ENCODE assay signal across 8 cellular contexts in the genomic region with DNA sequence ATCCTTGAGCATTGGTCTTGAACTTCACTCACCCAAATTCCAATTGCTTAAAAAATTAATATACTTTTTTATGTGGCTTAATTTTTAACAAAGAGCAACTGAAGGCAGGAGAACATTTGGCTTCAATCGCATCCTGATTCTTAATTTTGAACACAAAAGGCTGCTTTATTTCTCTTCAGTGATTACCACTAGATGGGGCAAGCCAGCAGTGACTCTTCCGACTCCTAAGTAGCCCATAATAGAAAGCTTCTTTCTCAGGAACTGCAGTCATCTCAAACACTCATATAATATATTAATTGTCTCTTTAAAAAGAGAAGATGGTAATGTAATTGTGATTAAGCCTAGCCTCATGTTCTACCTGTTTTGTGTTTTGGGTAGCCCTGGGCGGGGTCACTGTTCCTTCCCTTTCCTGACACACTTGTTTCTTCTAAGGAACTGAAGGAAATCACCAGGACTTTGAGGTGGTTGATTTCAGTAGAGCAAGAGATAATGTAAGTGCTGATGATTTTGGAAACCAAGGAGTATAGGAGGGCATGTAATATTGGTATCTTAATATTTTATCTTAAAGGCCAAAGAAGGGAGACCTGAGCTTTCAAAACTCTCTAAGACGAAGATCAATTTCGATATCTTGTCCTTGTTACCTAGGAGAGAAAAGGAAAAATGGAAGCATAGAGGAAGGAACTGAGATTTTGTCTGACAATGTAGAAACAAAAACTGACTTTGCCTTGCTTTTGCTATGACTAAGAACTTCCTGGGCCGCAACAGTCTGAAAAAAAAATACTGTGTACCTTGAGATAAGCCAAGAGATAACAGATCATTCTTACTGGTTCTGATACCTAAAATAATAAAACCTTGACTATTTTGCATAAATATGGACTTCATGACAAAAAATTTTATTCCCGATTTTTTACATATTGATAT.
A peak's percentile ranks its signal among the peaks of the same experiment; 100 is the strongest.
DNase-seq lines count a peak whose midpoint lies in the region; ATAC-seq, FAIRE-seq and TF ChIP-seq lines count a peak whose summit lies in the region.

No MANE protein-coding gene starts in this region.

- no peak for TF ChIP-seq POLR2A in esophagus muscularis mucosa (IDR thresholded peaks at IDR 0.05; ENCODE audit: low read depth)

- H3K36me3 ChIP-seq in CD8-positive, alpha-beta T cell (ENCODE audit: insufficient read depth, low read length): no peaks in the 10 kb centered on the region
- H3K36me3 ChIP-seq in esophagus muscularis mucosa: no peaks in the 10 kb centered on the region
- H3K36me3 ChIP-seq in pancreas: no peaks in the 10 kb centered on the region

- H3K27me3 ChIP-seq in CD8-positive, alpha-beta T cell (ENCODE audit: insufficient read depth, low read length): no peaks in the 10 kb centered on the region
- H3K27me3 ChIP-seq in esophagus muscularis mucosa (no peaks in the 10 kb centered on the region), pancreas (no peaks in the 10 kb centered on the region)

- no peaks in the 10 kb centered on the region for H3K36me3 Mint-ChIP-seq in CD8-positive, alpha-beta T cell

- no peaks in the 10 kb centered on the region for H3K9me3 Mint-ChIP-seq in CD8-positive, alpha-beta T cell

- H3K4me3 ChIP-seq in CD8-positive, alpha-beta T cell (ENCODE audit: low read depth, low read length): no peak overlapping the region
- H3K4me3 ChIP-seq in esophagus muscularis mucosa: no peak overlapping the region
- H3K4me3 ChIP-seq in pancreas: no peak overlapping the region

- H3K27ac ChIP-seq in CD8-positive, alpha-beta T cell (ENCODE audit: low read depth, low read length): no peak overlapping the region
- no peak overlapping the region for H3K27ac ChIP-seq in esophagus muscularis mucosa (replicated peaks in 1 of 4)
- no peak overlapping the region for H3K27ac ChIP-seq in pancreas

- H3K4me3 Mint-ChIP-seq in CD8-positive, alpha-beta T cell: no peak overlapping the region

- H3K4me1 Mint-ChIP-seq in CD8-positive, alpha-beta T cell (ENCODE audit: low read depth): peaks cover 9% of the 10 kb centered on the region

- H3K27me3 Mint-ChIP-seq in CD8-positive, alpha-beta T cell (ENCODE audit: low read depth): peaks cover 2% of the 10 kb centered on the region

- no peak for DNase-seq in CD8-positive, alpha-beta T cell
- DNase-seq in HPDE6-E6E7 (ENCODE audit: extremely low spot score) (peak; percentile 7), SHP77 treated with DMSO at 0.1 percent for 48 hours (lab: John Stamatoyannopoulos, UW) (peak; percentile 17), esophagus muscularis mucosa (ENCODE audit: extremely low spot score) (no peak), pancreas (no peak), middle frontal gyrus (ENCODE audit: extremely low spot score, low spot score) (no peak), ureter (ENCODE audit: low spot score) (no peak)

- no peak overlapping the region for H3K27ac Mint-ChIP-seq in CD8-positive, alpha-beta T cell

- H3K4me1 ChIP-seq in CD8-positive, alpha-beta T cell (ENCODE audit: insufficient read depth, low read length): peaks cover 6% of the 10 kb centered on the region
- H3K4me1 ChIP-seq in esophagus muscularis mucosa (no peaks in the 10 kb centered on the region), pancreas (no peaks in the 10 kb centered on the region)

- CTCF ChIA-PET in CD8-positive, alpha-beta T cell (lab: Charles Lee): interaction anchor here (0.8 to 1.5 kb wide), 3 partner anchors 12 to 165 kb away, joined by 3 to 10 read pairs (median 3); no protein-coding TSS in a partner anchor

- WGBS in esophagus muscularis mucosa: 57% methylated on average over 7 of the region's 7 CpGs
- 55 to 56% methylated on average over 7 of the region's 7 CpGs for WGBS in pancreas, 2 donors

- POLR2A ChIA-PET in CD8-positive, alpha-beta T cell (lab: Charles Lee): no interaction called here

- intact Hi-C loops in CD8-positive, alpha-beta T cell (cut with DNase I, micrococcal nuclease): loop anchor here in 1 of 2 experiments (5.0 kb wide), 1 partner anchor 165 kb away; no protein-coding TSS in a partner anchor
- intact Hi-C loops in esophagus muscularis mucosa (cut with DNase I) (loop anchor here (10.0 kb wide), 1 partner anchor 162 kb away; no protein-coding TSS in a partner anchor), pancreas (cut with DNase I) (no loop called here)

- ATAC-seq in CD8-positive, alpha-beta T cell: no peak
- peak; percentile 63 for ATAC-seq in GM18519 (IDR thresholded peaks at IDR 0.05; ENCODE audit: low FRiP score, unreplicated experiment)
- peak in 3 of 4 donors; percentile 53 to 72 (median 57) for ATAC-seq in pancreas

- TF ChIP-seq CTCF in CD8-positive, alpha-beta T cell (IDR thresholded peaks at IDR 0.05): peak; percentile 18
- peak; percentile 24 to 41 (median 32) for TF ChIP-seq CTCF in esophagus muscularis mucosa (IDR thresholded peaks at IDR 0.05)
- peak in 1 of 4 donors; percentile 10 for TF ChIP-seq CTCF in pancreas (IDR thresholded peaks at IDR 0.05)

- no peaks in the 10 kb centered on the region for H3K9me3 ChIP-seq in CD8-positive, alpha-beta T cell (ENCODE audit: low read length)
- H3K9me3 ChIP-seq in esophagus muscularis mucosa (no peaks in the 10 kb centered on the region), pancreas (no peaks in the 10 kb centered on the region)

- TF ChIP-seq EP300 in esophagus muscularis mucosa (IDR thresholded peaks at IDR 0.05): no peak

- no peak for FAIRE-seq in pancreas (lab: Jason Lieb, UNC)

Comparison
In these comparisons a context has a peak if more than half of its experiments do, and no peak if none do; other contexts are left out.
1. DNase-seq: peak in HPDE6-E6E7 (single experiment) and SHP77 treated with DMSO at 0.1 percent for 48 hours (single experiment); none in CD8-positive, alpha-beta T cell (0 of 7), esophagus muscularis mucosa (single experiment), pancreas (0 of 6), middle frontal gyrus (single experiment) and ureter (single experiment).